ENCODE assay signal across 23 cellular contexts in genomic region chr2:20427931-20428526, GRCh38. TPM values are rescaled to one million over a fixed set of nuclear protein-coding genes. Genes with fewer than 3 reads are reported as not detected.
A peak's percentile ranks its signal among the peaks of the same experiment; 100 is the strongest.
DNase-seq lines count a peak whose midpoint lies in the region; ATAC-seq and TF ChIP-seq lines count a peak whose summit lies in the region.
"Had no signal": no experiment of that assay in that cellular context is flagged by ENCODE, and none has a peak within 500 bp of the region (broad histone marks: within the 10 kb centered on the region; RNA-seq: fewer than 3 reads in every experiment).

No MANE protein-coding gene starts in this region.

- no peak overlapping the region for H3K4me3 ChIP-seq in coronary artery
- H3K4me3 ChIP-seq in mesenchymal stem cell (ENCODE audit: insufficient read depth in 1 of 2, low read depth in 1 of 2, low read length in 2 of 2): no peak overlapping the region
- no peak overlapping the region for H3K4me3 ChIP-seq in foreskin fibroblast (ENCODE audit: low read depth in 1 of 2, low read length in 2 of 2)
- H3K4me3 ChIP-seq: GM23248, MG63 had no signal

- no peak for ATAC-seq in HG03097 (IDR thresholded peaks at IDR 0.05; ENCODE audit: low FRiP score, unreplicated experiment)
- ATAC-seq: PC-3 had no signal

- peak overlapping the region; percentile 17 for H2BK15ac ChIP-seq in mesenchymal stem cell (ENCODE audit: low read depth, poor library complexity, severe bottlenecking)

- peak; percentile 45 for DNase-seq in activated effector memory CD4-positive, alpha-beta T cell treated with anti-CD3 and anti-CD28 coated beads, Interleukin-2, amount 50 U/mL, for 16 hours
- no peak for DNase-seq in activated effector memory CD4-positive, alpha-beta T cell treated with Interleukin-2 at 50 U/mL for 16 hours
- DNase-seq in coronary artery (ENCODE audit: low spot score) (peak; percentile 52), mesenchymal stem cell (no peak), ureter (ENCODE audit: low spot score) (peak; percentile 37), foreskin fibroblast (no peak)
- DNase-seq in activated T-cell treated with anti-CD3 and anti-CD28 coated beads, Interleukin-2, amount 50 U/mL, for 48 hours: no peak
- DNase-seq: BE2C; CD4-positive, alpha-beta T cell; DMS153; GDM1; GM23248; HCEC 1CT; Kasumi-1; MG63; NCI-H1048; NCI-H1436 treated with DMSO at 0.1 percent for 48 hours; NCI-H2029; NCI-H2171; NCI-H526; PC-3; RPMI8226 had no signal

- H2BK5ac ChIP-seq in mesenchymal stem cell (ENCODE audit: low read depth, low read length, poor library complexity, severe bottlenecking): no peak overlapping the region

- no peak overlapping the region for H3K23ac ChIP-seq in mesenchymal stem cell (ENCODE audit: low read length in 2 of 2)

- H3K4ac ChIP-seq in mesenchymal stem cell (ENCODE audit: low read depth in 1 of 2, low read length in 2 of 2): peak overlapping the region; percentile 3 to 71

- H3K4me1 ChIP-seq in mesenchymal stem cell (ENCODE audit: control insufficient read depth, insufficient read depth, low read depth, low read length): peaks cover 19% of the 10 kb centered on the region

- TF ChIP-seq CTCF in coronary artery (IDR thresholded peaks at IDR 0.05) (no peak), foreskin fibroblast (IDR thresholded peaks at IDR 0.05; ENCODE audit: low read depth, low read length) (no peak)

- no peaks in the 10 kb centered on the region for H3K36me3 ChIP-seq in mesenchymal stem cell (ENCODE audit: control insufficient read depth in 1 of 2, insufficient read depth in 2 of 2, low read depth in 1 of 2, low read length in 2 of 2)
- H3K36me3 ChIP-seq: BE2C, MG63 had no signal

- no peaks in the 10 kb centered on the region for H3K9me3 ChIP-seq in mesenchymal stem cell (ENCODE audit: control insufficient read depth, low read length)
- H3K9me3 ChIP-seq: BE2C, MG63 had no signal

- no peak overlapping the region for H3K4me2 ChIP-seq in mesenchymal stem cell (ENCODE audit: low read length, poor library complexity, severe bottlenecking)

- H2BK120ac ChIP-seq in mesenchymal stem cell (ENCODE audit: low read depth, low read length): no peak overlapping the region

- H3K18ac ChIP-seq in mesenchymal stem cell (ENCODE audit: low read depth in 1 of 2, low read length in 2 of 2): peak overlapping the region in 1 of 2 experiments; percentile 63

- H3K79me1 ChIP-seq in mesenchymal stem cell (replicated peaks; ENCODE audit: low read length, poor library complexity, severe bottlenecking): no peaks in the 10 kb centered on the region

- peak overlapping the region; percentile 27 to 98 for H2BK12ac ChIP-seq in mesenchymal stem cell (ENCODE audit: low read length in 2 of 2)

- no peak overlapping the region for H2AFZ ChIP-seq in mesenchymal stem cell (ENCODE audit: low read depth, low read length)
- H2AFZ ChIP-seq: GM23248 had no signal

- no peak overlapping the region for H3K9ac ChIP-seq in mesenchymal stem cell (ENCODE audit: low read length)
- H3K9ac ChIP-seq: GM23248 had no signal

- no peak overlapping the region for H3K27ac ChIP-seq in coronary artery
- H3K27ac ChIP-seq in mesenchymal stem cell (ENCODE audit: low read length, poor library complexity, severe bottlenecking): no peak overlapping the region
- H3K27ac ChIP-seq: GM23248 had no signal

- 92% methylated on average over 10 of the region's 10 CpGs for WGBS in mesenchymal stem cell

- no peak overlapping the region for H2AK5ac ChIP-seq in mesenchymal stem cell (ENCODE audit: low read length, severe bottlenecking)

- no peak overlapping the region for H3K14ac ChIP-seq in mesenchymal stem cell (ENCODE audit: low read length in 2 of 2)

- peak overlapping the region; percentile 0 for H4K8ac ChIP-seq in mesenchymal stem cell (ENCODE audit: low read length)

- H3K27me3 ChIP-seq in mesenchymal stem cell (ENCODE audit: control insufficient read depth in 1 of 2, insufficient read depth in 1 of 2, low read length in 2 of 2): no peaks in the 10 kb centered on the region
- H3K27me3 ChIP-seq: BE2C, MG63 had no signal

- peak overlapping the region; percentile 94 for H4K91ac ChIP-seq in mesenchymal stem cell (ENCODE audit: low read length)

RNA-seq across cellular contexts. Expression of gene RHOB, which starts 18.8 kb away (rescaled TPM):
- polyA plus RNA-seq in mesenchymal stem cell (2013, experiment 1 of 2): 126 TPM
- polyA plus RNA-seq in mesenchymal stem cell (2013, experiment 2 of 2): 126 TPM
- 304 TPM for total RNA-seq in ureter

Comparison
In these comparisons a context has a peak if more than half of its experiments do, and no peak if none do; other contexts are left out.
1. DNase-seq: peak in activated effector memory CD4-positive, alpha-beta T cell treated with anti-CD3 and anti-CD28 coated beads, Interleukin-2, amount 50 U/mL, for 16 hours (single experiment), coronary artery (single experiment) and ureter (single experiment); none in activated effector memory CD4-positive, alpha-beta T cell treated with Interleukin-2 at 50 U/mL for 16 hours (single experiment), mesenchymal stem cell (single experiment), activated T-cell treated with anti-CD3 and anti-CD28 coated beads, Interleukin-2, amount 50 U/mL, for 48 hours (0 of 2) and foreskin fibroblast (0 of 2).